8 cellular contexts compared by ENCODE assay signal in genomic region chr15:40893733-40894688, GRCh38. TPM values are rescaled to one million over a fixed set of nuclear protein-coding genes. Genes with fewer than 3 reads are reported as not detected.
DNase-seq lines count a peak whose midpoint lies in the region; ATAC-seq and TF ChIP-seq lines count a peak whose summit lies in the region.

VPS18 (plus strand) TSS chr15:40894450; CDS start chr15:40894769, 319 bp downstream.

- H3K36me3 ChIP-seq in heart right ventricle = peaks cover 0 to 35% (median 22%) of the 10 kb centered on the region in 9 donors
- peaks cover 0 to 7% of the 10 kb centered on the region in 2 donors for H3K36me3 ChIP-seq in prostate gland
- H3K36me3 ChIP-seq in urinary bladder (ENCODE audit: insufficient read depth) = no peaks in the 10 kb centered on the region

- DNase-seq in GM13977 (ENCODE audit: low spot score) = peak; percentile 94
- peak; percentile 84 for DNase-seq in NCI-H146 treated with DMSO at 0.1 percent for 48 hours (lab: John Stamatoyannopoulos, UW; ENCODE audit: unreplicated experiment)
- peak; percentile 94 for DNase-seq in amniotic epithelial cell (ENCODE audit: low read depth)
- peak; percentile 98 to 99 for DNase-seq in heart right ventricle
- peak; percentile 99 for DNase-seq in prostate gland (ENCODE audit: low spot score)

- peaks cover 0 to 30% (median 20%) of the 10 kb centered on the region in 9 donors for H3K4me1 ChIP-seq in heart right ventricle
- peaks cover 6% of the 10 kb centered on the region for H3K4me1 ChIP-seq in prostate gland (replicated peaks)
- H3K4me1 ChIP-seq in urinary bladder (ENCODE audit: insufficient read depth) = no peaks in the 10 kb centered on the region

- intact Hi-C loops in T-helper 1 cell treated with Interleukin-12 subunit alpha and Interleukin-12 subunit beta and Interleukin-4 antibody, amounts not matched to agents 30 ng/mL and 1 ng/mL, for 36 hours (cut with micrococcal nuclease) = loop anchor here (1.0 to 10.0 kb wide), 14 partner anchors 10 to 880 kb away; partner anchors contain the start of genes CHAC1, CHP1, DNAJC17 and EXD1
- intact Hi-C loops in heart right ventricle (cut with DNase I) (loop anchor here in 9 of 10 donors (1.0 to 10.0 kb wide), 14 partner anchors 35 to 302 kb away; partner anchors contain the start of genes KNL1 (in 5 of the 9), DNAJC17 (in 1 of the 9), INO80 (in 1 of the 9) and RAD51 (in 1 of the 9)), prostate gland (cut with DNase I) (loop anchor here (5.0 to 10.0 kb wide), 4 partner anchors 37 to 299 kb away; partner anchors contain the start of genes KNL1 and RAD51)

- peak; percentile 95 for TF ChIP-seq CTCF in GM13977 (IDR thresholded peaks at IDR 0.05; ENCODE audit: extremely low read depth, insufficient read depth, missing control alignments)
- peak; percentile 96 to 99 (median 99) for TF ChIP-seq CTCF in heart right ventricle (IDR thresholded peaks at IDR 0.05)
- peak; percentile 94 to 100 (median 99) for TF ChIP-seq CTCF in prostate gland (IDR thresholded peaks at IDR 0.05)

- peak; percentile 85 for ATAC-seq in HG02884 (IDR thresholded peaks at IDR 0.05; ENCODE audit: unreplicated experiment)
- peak; percentile 97 to 99 (median 99) for ATAC-seq in heart right ventricle

- H3K27me3 ChIP-seq in heart right ventricle (no peaks in the 10 kb centered on the region), prostate gland (replicated peaks; ENCODE audit: insufficient read depth) (no peaks in the 10 kb centered on the region)

- H3K9me3 ChIP-seq in heart right ventricle (no peaks in the 10 kb centered on the region), prostate gland (no peaks in the 10 kb centered on the region)

- WGBS in heart right ventricle, 2 donors = 2 to 4% methylated on average over 55 of the region's 55 CpGs
- 4% methylated on average over 55 of the region's 55 CpGs for WGBS in prostate gland
- 3% methylated on average over 55 of the region's 55 CpGs for WGBS in urinary bladder

- H3K27ac ChIP-seq in heart right ventricle = peak within 1 kb of the TSS; percentile 69 to 95 (median 86)
- H3K27ac ChIP-seq in prostate gland = peak within 1 kb of the TSS; percentile 91 to 93
- peak within 1 kb of the TSS; percentile 74 for H3K27ac ChIP-seq in urinary bladder (ENCODE audit: low read depth)

- in situ Hi-C loops in GM13977 (cut with MboI; ENCODE audit: low pct_unique_long_range_greater_than_20kb, low sequenced_read_pairs, unreplicated experiment) = loop anchor here (5.0 kb wide), 1 partner anchor 37 kb away; no protein-coding TSS in a partner anchor

- H3K4me3 ChIP-seq in heart right ventricle = peak within 1 kb of the TSS; percentile 57 to 99 (median 90)
- H3K4me3 ChIP-seq in prostate gland = peak within 1 kb of the TSS; percentile 54 to 82
- H3K4me3 ChIP-seq in urinary bladder (ENCODE audit: low read depth, low read length) = peak within 1 kb of the TSS; percentile 63

- peak; percentile 93 for TF ChIP-seq POLR2A in prostate gland (IDR thresholded peaks at IDR 0.05)

RNA-seq across cellular contexts. Expression of gene VPS18, which starts in this region (rescaled TPM):
- 21.9 and 23.2 TPM in 2 replicates for total RNA-seq in T-helper 1 cell treated with Interleukin-12 subunit alpha and Interleukin-12 subunit beta and Interleukin-4 antibody, amounts not matched to agents 30 ng/mL and 1 ng/mL, for 36 hours
- total RNA-seq in heart right ventricle (10 to 100 TPM; 16.0 to 25.0 (median 21.5) TPM), prostate gland (10 to 100 TPM; 32.4 to 39.0 TPM), urinary bladder (15.1 TPM)
- polyA plus RNA-seq in heart right ventricle (10 to 100 TPM; 10.5 to 12.2 TPM), urinary bladder (19.3 TPM)

Comparison
In these comparisons a context has a peak if more than half of its experiments do, and no peak if none do; other contexts are left out.
1. Peak in every context shown above with its lines: DNase-seq, ATAC-seq, H3K4me3 ChIP-seq and H3K27ac ChIP-seq.